In genomic region chr7:107920048-107920772, GRCh38 we compare ENCODE assay signal across 13 cellular contexts. TPM values are rescaled to one million over a fixed set of nuclear protein-coding genes. Genes with fewer than 3 reads are reported as not detected.
DNase-seq lines count a peak whose midpoint lies in the region; ATAC-seq and TF ChIP-seq lines count a peak whose summit lies in the region.
"Had no signal": no experiment of that assay in that cellular context is flagged by ENCODE, and none has a peak within 500 bp of the region (broad histone marks: within the 10 kb centered on the region; RNA-seq: fewer than 3 reads in every experiment).

No MANE protein-coding gene starts in this region.

- H3K27ac ChIP-seq in PC-9 (peak overlapping the region; percentile 21; the same call in 1 of the 2 replicates), esophagus squamous epithelium (peak overlapping the region in 3 of 4 donors; percentile 11 to 34 (median 30)), smooth muscle cell (ENCODE audit: low read depth) (peak overlapping the region; percentile 19)

- no peaks in the 10 kb centered on the region for H3K4me1 ChIP-seq in PC-9 (replicated peaks; ENCODE audit: insufficient read depth)
- peaks cover 0 to 13% (median 3%) of the 10 kb centered on the region in 3 donors for H3K4me1 ChIP-seq in esophagus squamous epithelium
- no peaks in the 10 kb centered on the region for H3K4me1 ChIP-seq in smooth muscle cell (ENCODE audit: low read depth)

- no peak overlapping the region for H3K4me2 ChIP-seq in PC-9
- no peak overlapping the region for H3K4me2 ChIP-seq in smooth muscle cell
- H3K4me2 ChIP-seq: GM23338 had no signal

- no peaks in the 10 kb centered on the region for H3K27me3 Mint-ChIP-seq in activated T-cell treated with anti-CD3 and anti-CD28 coated beads, Interleukin-2, amount 50 U/mL, for 72 hours (ENCODE audit: low read depth)
- H3K27me3 Mint-ChIP-seq in activated T-cell treated with anti-CD3 and anti-CD28 coated beads, Interleukin-2, amount 50 U/mL, for 4 hours (ENCODE audit: low read depth) = no peaks in the 10 kb centered on the region

- intact Hi-C loops in PC-9 (cut with micrococcal nuclease; ENCODE audit: unreplicated experiment) (no loop called here), esophagus squamous epithelium (cut with DNase I) (no loop called here), posterior cingulate gyrus (cut with DNase I) (no loop called here)

- H3K27me3 ChIP-seq in PC-9 (ENCODE audit: insufficient read depth, low read depth) (no peaks in the 10 kb centered on the region), esophagus squamous epithelium (no peaks in the 10 kb centered on the region), smooth muscle cell (ENCODE audit: low read depth) (no peaks in the 10 kb centered on the region)

- H3K27ac Mint-ChIP-seq in activated T-cell treated with anti-CD3 and anti-CD28 coated beads, Interleukin-2, amount 50 U/mL, for 72 hours = peak overlapping the region; percentile 11
- H3K27ac Mint-ChIP-seq: GM23338 had no signal

- 5 to 10% methylated on average over 1 of the region's 1 CpG for WGBS in esophagus squamous epithelium, 2 donors
- WGBS in smooth muscle cell (ENCODE audit: low lambda C conversion rate) = 61% methylated on average over 1 of the region's 1 CpG

- CTCF ChIA-PET in PC-9 (lab: Charles Lee) = no interaction called here

- H4K20me1 ChIP-seq in PC-9 (ENCODE audit: insufficient read depth) (peaks cover 3% of the 10 kb centered on the region; the same call in 1 of the 2 replicates), smooth muscle cell (ENCODE audit: low read depth) (peaks cover 29% of the 10 kb centered on the region)

- no peak overlapping the region for H3K4me3 Mint-ChIP-seq in activated T-cell treated with anti-CD3 and anti-CD28 coated beads, Interleukin-2, amount 50 U/mL, for 72 hours
- H3K4me3 Mint-ChIP-seq in activated T-cell treated with anti-CD3 and anti-CD28 coated beads, Interleukin-2, amount 50 U/mL, for 4 hours = no peak overlapping the region
- H3K4me3 Mint-ChIP-seq: GM23338 had no signal

- no peak overlapping the region for H3K9ac ChIP-seq in smooth muscle cell (ENCODE audit: low read depth)

- ATAC-seq in activated T-cell treated with anti-CD3 and anti-CD28 coated beads, Interleukin-2, amount 50 U/mL, for 72 hours (replicated peaks in 1 of 2) = no peak
- ATAC-seq in activated T-cell treated with anti-CD3 and anti-CD28 coated beads, Interleukin-2, amount 50 U/mL, for 4 hours = no peak
- no peak for ATAC-seq in HG02885 (IDR thresholded peaks at IDR 0.05; ENCODE audit: poor library complexity, unreplicated experiment)
- ATAC-seq: GM23338, left lobe of liver had no signal

- no TSS peak for BruUV-seq in PC-9 (replicated peaks; lab: Mats Ljungman, UMichigan)

- peaks cover 67% of the 10 kb centered on the region for H3K36me3 ChIP-seq in PC-9 (ENCODE audit: low read depth)
- H3K36me3 ChIP-seq in esophagus squamous epithelium = peaks cover 0 to 100% (median 28%) of the 10 kb centered on the region in 3 donors
- H3K36me3 ChIP-seq in smooth muscle cell (ENCODE audit: low read depth) = peaks cover 44% of the 10 kb centered on the region

- POLR2A ChIA-PET in PC-9 (lab: Charles Lee; ENCODE audit: unreplicated experiment) = no interaction called here

- H3K9me3 Mint-ChIP-seq in activated T-cell treated with anti-CD3 and anti-CD28 coated beads, Interleukin-2, amount 50 U/mL, for 72 hours = no peaks in the 10 kb centered on the region
- no peaks in the 10 kb centered on the region for H3K9me3 Mint-ChIP-seq in activated T-cell treated with anti-CD3 and anti-CD28 coated beads, Interleukin-2, amount 50 U/mL, for 4 hours
- H3K9me3 Mint-ChIP-seq: GM23338 had no signal

- H2AFZ ChIP-seq in PC-9 = no peak overlapping the region
- H2AFZ ChIP-seq in smooth muscle cell (ENCODE audit: low read depth) = no peak overlapping the region
- H2AFZ ChIP-seq: GM23338 had no signal

- H3K4me3 ChIP-seq in PC-9 = no peak overlapping the region
- H3K4me3 ChIP-seq in esophagus squamous epithelium = no peak overlapping the region
- H3K4me3 ChIP-seq in smooth muscle cell = no peak overlapping the region
- H3K4me3 ChIP-seq: GM23338 had no signal

- H3K79me2 ChIP-seq in PC-9 (ENCODE audit: low read depth) (no peaks in the 10 kb centered on the region), smooth muscle cell (ENCODE audit: low read depth) (no peaks in the 10 kb centered on the region)

- peaks cover 17 to 39% of the 10 kb centered on the region in 2 donors for H3K36me3 Mint-ChIP-seq in activated T-cell treated with anti-CD3 and anti-CD28 coated beads, Interleukin-2, amount 50 U/mL, for 72 hours (ENCODE audit: insufficient read depth in 2 of 2)
- peaks cover 65% of the 10 kb centered on the region for H3K36me3 Mint-ChIP-seq in activated T-cell treated with anti-CD3 and anti-CD28 coated beads, Interleukin-2, amount 50 U/mL, for 4 hours (ENCODE audit: insufficient read depth)

- H3F3A ChIP-seq in PC-9 (ENCODE audit: insufficient read depth, low read depth) = peaks cover 34% of the 10 kb centered on the region
- peaks cover 47% of the 10 kb centered on the region for H3F3A ChIP-seq in smooth muscle cell (ENCODE audit: low read depth)

- H3K9me3 ChIP-seq in PC-9 (ENCODE audit: insufficient read depth, low read depth) (no peaks in the 10 kb centered on the region), esophagus squamous epithelium (no peaks in the 10 kb centered on the region), smooth muscle cell (replicated peaks; ENCODE audit: low read depth) (no peaks in the 10 kb centered on the region)

- TF ChIP-seq POLR2A in esophagus squamous epithelium (IDR thresholded peaks at IDR 0.05) = no peak

- no peak for DNase-seq in activated T-cell treated with anti-CD3 and anti-CD28 coated beads, Interleukin-2, amount 50 U/mL, for 72 hours
- DNase-seq in activated T-cell treated with anti-CD3 and anti-CD28 coated beads, Interleukin-2, amount 50 U/mL, for 4 hours = no peak
- DNase-seq in PC-9 (no peak), esophagus squamous epithelium (lab: John Stamatoyannopoulos, UW) (no peak), smooth muscle cell (lab: John Stamatoyannopoulos, UW; ENCODE audit: unreplicated experiment) (no peak), posterior cingulate gyrus (no peak), AG08396 (ENCODE audit: low spot score) (no peak)
- DNase-seq: activated CD8-positive, alpha-beta memory T cell treated with anti-CD3 and anti-CD28 coated beads, Interleukin-2, amount 50 U/mL, for 4 hours; cerebellar nuclear complex; NCI-H82 had no signal

- TF ChIP-seq CTCF in PC-9 (conservative IDR thresholded peaks at IDR 0.05) (no peak), esophagus squamous epithelium (IDR thresholded peaks at IDR 0.05) (no peak), smooth muscle cell (IDR thresholded peaks at IDR 0.05; ENCODE audit: borderline replicate concordance, insufficient read depth, poor library complexity, severe bottlenecking) (no peak)

- H3K9me2 ChIP-seq in PC-9 (ENCODE audit: insufficient read depth) = no peaks in the 10 kb centered on the region

- H3K4me1 Mint-ChIP-seq in activated T-cell treated with anti-CD3 and anti-CD28 coated beads, Interleukin-2, amount 50 U/mL, for 72 hours (ENCODE audit: low read depth) = peaks cover 42% of the 10 kb centered on the region
- H3K4me1 Mint-ChIP-seq in activated T-cell treated with anti-CD3 and anti-CD28 coated beads, Interleukin-2, amount 50 U/mL, for 4 hours (ENCODE audit: low read depth) = peaks cover 39% of the 10 kb centered on the region

RNA-seq across cellular contexts. Expression of gene DLD, which starts 29.2 kb away (rescaled TPM):
- 100 to 1,000 TPM; 104 to 105 TPM for total RNA-seq in activated T-cell treated with anti-CD3 and anti-CD28 coated beads, Interleukin-2, amount 50 U/mL, for 72 hours
- 100 to 1,000 TPM; 100 to 105 (median 103) TPM for total RNA-seq in activated T-cell treated with anti-CD3 and anti-CD28 coated beads, Interleukin-2, amount 50 U/mL, for 4 hours
- 109 and 157 TPM in 2 replicates for total RNA-seq in PC-9 (2021)
- total RNA-seq in esophagus squamous epithelium = 100 to 1,000 TPM in 1 of 4 donors, 10 to 100 TPM in 3; 48.6 to 132 (median 72.7) TPM
- total RNA-seq in smooth muscle cell = 165 and 172 TPM in 2 replicates
- 51.4 and 71.4 TPM in 2 replicates for polyA plus RNA-seq in smooth muscle cell
